1 cellular context compared by ENCODE assay signal in the genomic region with DNA sequence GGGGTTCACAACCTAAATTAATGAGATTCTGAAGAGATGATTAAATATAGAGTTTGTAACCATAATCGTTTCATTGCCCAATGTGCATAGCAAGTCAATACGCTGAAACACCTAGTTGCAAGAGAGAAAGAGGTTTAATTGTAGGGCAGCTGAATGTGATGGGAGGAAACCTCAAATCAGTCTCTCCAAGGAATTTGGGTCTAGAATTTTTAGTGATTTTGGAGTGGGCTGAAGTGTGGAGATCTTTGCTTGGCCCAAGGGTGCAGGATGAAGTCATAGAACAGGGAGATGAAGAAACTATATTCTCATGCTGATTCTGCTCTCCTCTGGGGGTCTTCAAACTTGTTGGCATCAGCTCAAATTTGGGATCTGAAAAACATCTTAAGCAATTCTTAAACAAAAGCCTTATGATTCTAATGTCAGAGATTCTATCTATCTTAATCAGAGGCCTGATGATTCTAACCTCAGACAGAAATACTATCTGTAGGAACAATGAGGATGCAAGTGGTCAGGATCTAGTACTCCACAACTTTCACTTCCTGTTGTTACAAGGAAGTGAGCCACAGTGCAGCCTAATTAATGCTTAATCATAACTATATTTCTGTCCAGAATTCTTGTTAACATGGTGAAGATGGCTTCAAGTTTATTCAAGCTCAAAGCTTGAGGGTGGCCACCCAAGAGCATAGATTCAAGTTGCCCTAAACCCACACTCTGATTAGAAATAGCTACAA.
TF ChIP-seq lines count a peak whose summit lies in the region.

No MANE protein-coding gene starts in this region.

TF ChIP-seq in IMR-90, 13 proteins besides CTCF, POLR2A, EP300 and RAD21 (continued from another document):
- TF ChIP-seq, protein P1, sequence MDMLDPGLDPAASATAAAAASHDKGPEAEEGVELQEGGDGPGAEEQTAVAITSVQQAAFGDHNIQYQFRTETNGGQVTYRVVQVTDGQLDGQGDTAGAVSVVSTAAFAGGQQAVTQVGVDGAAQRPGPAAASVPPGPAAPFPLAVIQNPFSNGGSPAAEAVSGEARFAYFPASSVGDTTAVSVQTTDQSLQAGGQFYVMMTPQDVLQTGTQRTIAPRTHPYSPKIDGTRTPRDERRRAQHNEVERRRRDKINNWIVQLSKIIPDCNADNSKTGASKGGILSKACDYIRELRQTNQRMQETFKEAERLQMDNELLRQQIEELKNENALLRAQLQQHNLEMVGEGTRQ (IDR thresholded peaks at IDR 0.05; ENCODE audit: low read depth, low read length) = no peak
- TF ChIP-seq MAFK (IDR thresholded peaks at IDR 0.05; ENCODE audit: low read depth, low read length) (no peak), CHD1 (IDR thresholded peaks at IDR 0.05; ENCODE audit: low read depth, low read length) (no peak), BHLHE40 (IDR thresholded peaks at IDR 0.05; ENCODE audit: low read depth, low read length) (no peak), CEBPB (IDR thresholded peaks at IDR 0.05; ENCODE audit: low read depth, low read length) (no peak), MXI1 (IDR thresholded peaks at IDR 0.05; ENCODE audit: borderline replicate concordance, low read depth, low read length) (no peak)
